In genomic region chr14:35158951-35159653, GRCh38 we compare ENCODE assay signal across 14 cellular contexts. TPM values are rescaled to one million over a fixed set of nuclear protein-coding genes. Genes with fewer than 3 reads are reported as not detected.
A peak's percentile ranks its signal among the peaks of the same experiment; 100 is the strongest.
DNase-seq lines count a peak whose midpoint lies in the region; ATAC-seq, FAIRE-seq and TF ChIP-seq lines count a peak whose summit lies in the region.
"Had no signal": no experiment of that assay in that cellular context is flagged by ENCODE, and none has a peak within 500 bp of the region (broad histone marks: within the 10 kb centered on the region; RNA-seq: fewer than 3 reads in every experiment).

No MANE protein-coding gene starts in this region.

- H3K4me3 Mint-ChIP-seq in activated T-cell treated with anti-CD3 and anti-CD28 coated beads, Interleukin-2, amount 50 U/mL, for 24 hours, result no peak overlapping the region
- no peak overlapping the region for H3K4me3 Mint-ChIP-seq in astrocyte (ENCODE audit: unreplicated experiment)
- H3K4me3 Mint-ChIP-seq in stimulated activated effector memory CD8-positive, alpha-beta T cell treated with anti-CD3 and anti-CD28 coated beads, Interleukin-12 subunit alpha, Interleukin-12 subunit beta, amount 100 ng/mL, for 72 hours, result no peak overlapping the region
- H3K4me3 Mint-ChIP-seq: activated naive CD8-positive, alpha-beta T cell treated with anti-CD3 and anti-CD28 coated beads, Interleukin-2, amount 10 ng/mL, durations not matched to agents 7 days and 5 days had no signal

- no peak for FAIRE-seq in astrocyte (lab: Jason Lieb, UNC)
- FAIRE-seq: frontal cortex, TTC549 had no signal

- H3K27ac Mint-ChIP-seq in activated T-cell treated with anti-CD3 and anti-CD28 coated beads, Interleukin-2, amount 50 U/mL, for 24 hours, result peak overlapping the region; percentile 79
- H3K27ac Mint-ChIP-seq in astrocyte (ENCODE audit: unreplicated experiment), result peak overlapping the region; percentile 84
- H3K27ac Mint-ChIP-seq in stimulated activated effector memory CD8-positive, alpha-beta T cell treated with anti-CD3 and anti-CD28 coated beads, Interleukin-12 subunit alpha, Interleukin-12 subunit beta, amount 100 ng/mL, for 72 hours, result peak overlapping the region; percentile 83
- H3K27ac Mint-ChIP-seq: activated naive CD8-positive, alpha-beta T cell treated with anti-CD3 and anti-CD28 coated beads, Interleukin-2, amount 10 ng/mL, durations not matched to agents 7 days and 5 days had no signal

- H3K27me3 ChIP-seq in astrocyte (ENCODE audit: insufficient read depth, low read length), result no peaks in the 10 kb centered on the region
- no peaks in the 10 kb centered on the region for H3K27me3 ChIP-seq in heart right ventricle
- H3K27me3 ChIP-seq: tibial artery had no signal

- no peak for TF ChIP-seq CTCF in astrocyte (IDR thresholded peaks at IDR 0.05; ENCODE audit: insufficient read depth, low read depth, low read length)
- no peak for TF ChIP-seq CTCF in heart right ventricle (IDR thresholded peaks at IDR 0.05)

- intact Hi-C loops in heart right ventricle (cut with DNase I), result no loop called here

- no peak for DNase-seq in activated T-cell treated with anti-CD3 and anti-CD28 coated beads, Interleukin-2, amount 50 U/mL, for 24 hours
- DNase-seq in activated T-cell treated with anti-CD3 and anti-CD28 coated beads for 4 hours (no peak), astrocyte (ENCODE audit: low read depth) (peak; percentile 53), islet precursor cell (peak; percentile 70), heart right ventricle (no peak), amniotic stem cell (lab: John Stamatoyannopoulos, UW) (no peak)
- no peak for DNase-seq in stimulated activated effector memory CD8-positive, alpha-beta T cell treated with anti-CD3 and anti-CD28 coated beads, Interleukin-12 subunit alpha, Interleukin-12 subunit beta, amount 100 ng/mL, for 72 hours (ENCODE audit: low spot score in 2 of 2)
- DNase-seq: activated naive CD8-positive, alpha-beta T cell treated with anti-CD3 and anti-CD28 coated beads, Interleukin-2, amount 10 ng/mL, durations not matched to agents 7 days and 5 days; NCI-H1105; NCI-H345; tibial artery had no signal

- H3K27me3 Mint-ChIP-seq in activated T-cell treated with anti-CD3 and anti-CD28 coated beads, Interleukin-2, amount 50 U/mL, for 24 hours, result no peaks in the 10 kb centered on the region
- no peaks in the 10 kb centered on the region for H3K27me3 Mint-ChIP-seq in astrocyte (ENCODE audit: low read depth, unreplicated experiment)
- H3K27me3 Mint-ChIP-seq: activated naive CD8-positive, alpha-beta T cell treated with anti-CD3 and anti-CD28 coated beads, Interleukin-2, amount 10 ng/mL, durations not matched to agents 7 days and 5 days had no signal

- ATAC-seq in stimulated activated effector memory CD8-positive, alpha-beta T cell treated with anti-CD3 and anti-CD28 coated beads, Interleukin-12 subunit alpha, Interleukin-12 subunit beta, amount 100 ng/mL, for 72 hours, result no peak
- ATAC-seq in heart right ventricle (no peak), GM19463 (IDR thresholded peaks at IDR 0.05; ENCODE audit: unreplicated experiment) (no peak)

- H3K36me3 ChIP-seq in astrocyte (ENCODE audit: insufficient read depth, low read length), result no peaks in the 10 kb centered on the region
- peaks cover 0 to 11% (median 0%) of the 10 kb centered on the region in 9 donors for H3K36me3 ChIP-seq in heart right ventricle

- H3K36me3 Mint-ChIP-seq in activated T-cell treated with anti-CD3 and anti-CD28 coated beads, Interleukin-2, amount 50 U/mL, for 24 hours (ENCODE audit: low read depth), result peaks cover 39% of the 10 kb centered on the region
- peaks cover 2% of the 10 kb centered on the region for H3K36me3 Mint-ChIP-seq in astrocyte (ENCODE audit: low read depth, unreplicated experiment)
- peaks cover 15% of the 10 kb centered on the region for H3K36me3 Mint-ChIP-seq in stimulated activated effector memory CD8-positive, alpha-beta T cell treated with anti-CD3 and anti-CD28 coated beads, Interleukin-12 subunit alpha, Interleukin-12 subunit beta, amount 100 ng/mL, for 72 hours

- H3K27ac ChIP-seq in astrocyte (ENCODE audit: low read depth, low read length) (peak overlapping the region; percentile 35), heart right ventricle (peak overlapping the region in 2 of 10 donors; percentile 4 to 46)
- H3K27ac ChIP-seq: tibial artery had no signal

- H3K4me1 Mint-ChIP-seq in activated T-cell treated with anti-CD3 and anti-CD28 coated beads, Interleukin-2, amount 50 U/mL, for 24 hours (ENCODE audit: low read depth), result peaks cover 65% of the 10 kb centered on the region
- peaks cover 36% of the 10 kb centered on the region for H3K4me1 Mint-ChIP-seq in astrocyte (ENCODE audit: low read depth, unreplicated experiment)
- H3K4me1 Mint-ChIP-seq in stimulated activated effector memory CD8-positive, alpha-beta T cell treated with anti-CD3 and anti-CD28 coated beads, Interleukin-12 subunit alpha, Interleukin-12 subunit beta, amount 100 ng/mL, for 72 hours, result peaks cover 63% of the 10 kb centered on the region

- H3K4me3 ChIP-seq in astrocyte (ENCODE audit: insufficient read depth, low read depth, low read length) (no peak overlapping the region), heart right ventricle (no peak overlapping the region)
- H3K4me3 ChIP-seq: tibial artery had no signal

- H3K4me2 ChIP-seq in astrocyte (ENCODE audit: low read length), result peak overlapping the region; percentile 76

- peaks cover 19% of the 10 kb centered on the region for H3K4me1 ChIP-seq in astrocyte (ENCODE audit: insufficient read depth, low read length)
- peaks cover 0 to 47% (median 12%) of the 10 kb centered on the region in 9 donors for H3K4me1 ChIP-seq in heart right ventricle
- H3K4me1 ChIP-seq: tibial artery had no signal

- no peaks in the 10 kb centered on the region for H3K9me3 ChIP-seq in astrocyte (ENCODE audit: insufficient read depth, low read depth, low read length)
- no peaks in the 10 kb centered on the region for H3K9me3 ChIP-seq in heart right ventricle
- H3K9me3 ChIP-seq: tibial artery had no signal

- peaks cover 18% of the 10 kb centered on the region for H4K20me1 ChIP-seq in astrocyte (ENCODE audit: insufficient read depth, low read length)

- no peaks in the 10 kb centered on the region for H3K9me3 Mint-ChIP-seq in activated T-cell treated with anti-CD3 and anti-CD28 coated beads, Interleukin-2, amount 50 U/mL, for 24 hours
- H3K9me3 Mint-ChIP-seq in astrocyte (ENCODE audit: unreplicated experiment), result peaks cover 2% of the 10 kb centered on the region
- no peaks in the 10 kb centered on the region for H3K9me3 Mint-ChIP-seq in stimulated activated effector memory CD8-positive, alpha-beta T cell treated with anti-CD3 and anti-CD28 coated beads, Interleukin-12 subunit alpha, Interleukin-12 subunit beta, amount 100 ng/mL, for 72 hours
- H3K9me3 Mint-ChIP-seq: activated naive CD8-positive, alpha-beta T cell treated with anti-CD3 and anti-CD28 coated beads, Interleukin-2, amount 10 ng/mL, durations not matched to agents 7 days and 5 days had no signal

- no peaks in the 10 kb centered on the region for H3K79me2 ChIP-seq in astrocyte (ENCODE audit: insufficient read depth, low read length)

- peak overlapping the region; percentile 13 for H3K9ac ChIP-seq in astrocyte (ENCODE audit: low read length)

- H2AFZ ChIP-seq in astrocyte (ENCODE audit: low read depth, low read length), result no peak overlapping the region

- WGBS in heart right ventricle, 2 donors, result 76% methylated on average over 8 of the region's 8 CpGs

RNA-seq across cellular contexts. Expression of gene PRORP, which starts 36.8 kb away (rescaled TPM):
- total RNA-seq in astrocyte, result 27.8 and 32.4 TPM in 2 replicates
- total RNA-seq in heart right ventricle, result 10 to 100 TPM; 17.6 to 25.4 (median 20.9) TPM
- polyA plus RNA-seq in heart right ventricle, result 10 to 100 TPM in 1 of 2 donors, 1 to 10 TPM in 1; 3.9 to 16.7 TPM

RNA-seq across cellular contexts. Expression of gene PPP2R3C, which starts 37.3 kb away (rescaled TPM):
- 24.4 and 28.3 TPM in 2 replicates for total RNA-seq in astrocyte
- total RNA-seq in heart right ventricle, result 10 to 100 TPM; 25.8 to 36.3 (median 27.9) TPM
- polyA plus RNA-seq in heart right ventricle, result 10 to 100 TPM; 25.5 to 28.6 TPM

Comparison
In these comparisons a context has a peak if more than half of its experiments do, and no peak if none do; other contexts are left out.
1. DNase-seq: peak in astrocyte (single experiment) and islet precursor cell (single experiment); none in activated T-cell treated with anti-CD3 and anti-CD28 coated beads, Interleukin-2, amount 50 U/mL, for 24 hours (single experiment), activated T-cell treated with anti-CD3 and anti-CD28 coated beads for 4 hours (single experiment), stimulated activated effector memory CD8-positive, alpha-beta T cell treated with anti-CD3 and anti-CD28 coated beads, Interleukin-12 subunit alpha, Interleukin-12 subunit beta, amount 100 ng/mL, for 72 hours (0 of 2), heart right ventricle (0 of 2) and amniotic stem cell (single experiment).
2. Peak in every context shown above with its lines, with median percentiles within 50 percentile points of each other: H3K27ac Mint-ChIP-seq.